9 cellular contexts compared by ENCODE assay signal in genomic region chr4:23945521-23946017, GRCh38. TPM values are rescaled to one million over a fixed set of nuclear protein-coding genes. Genes with fewer than 3 reads are reported as not detected.
A peak's percentile ranks its signal among the peaks of the same experiment; 100 is the strongest.
DNase-seq lines count a peak whose midpoint lies in the region; TF ChIP-seq lines count a peak whose summit lies in the region.
"Had no signal": no experiment of that assay in that cellular context is flagged by ENCODE, and none has a peak within 500 bp of the region (broad histone marks: within the 10 kb centered on the region; RNA-seq: fewer than 3 reads in every experiment).

No MANE protein-coding gene starts in this region.

- no peak overlapping the region for H2AK5ac ChIP-seq in H9 (ENCODE audit: insufficient read length, low read length)

- no peak overlapping the region for H3T11ph ChIP-seq in H9 (ENCODE audit: low read length)

- no peak overlapping the region for H2BK120ac ChIP-seq in H9 (ENCODE audit: low read depth, low read length, poor library complexity, severe bottlenecking)

- no peak overlapping the region for H4K5ac ChIP-seq in H9 (ENCODE audit: insufficient read length, low read depth, low read length)

- H2BK15ac ChIP-seq in H9 (ENCODE audit: low read depth, low read length) = no peak overlapping the region

- no TSS peak for BruUV-seq in MCF 10A (replicated peaks; lab: Mats Ljungman, UMichigan)

- H3K27me3 Mint-ChIP-seq in MCF 10A (ENCODE audit: insufficient read depth, unreplicated experiment) = no peaks in the 10 kb centered on the region
- H3K27me3 Mint-ChIP-seq in H9 (ENCODE audit: low read depth) = no peaks in the 10 kb centered on the region

- H3K9me3 ChIP-seq in mesodermal cell (ENCODE audit: control insufficient read depth, low read length) = no peaks in the 10 kb centered on the region
- no peaks in the 10 kb centered on the region for H3K9me3 ChIP-seq in H9 (ENCODE audit: control insufficient read depth, low read depth, low read length)

- no peak overlapping the region for H4K8ac ChIP-seq in H9 (replicated peaks; ENCODE audit: insufficient read length, low read depth, low read length)

- H3K36me3 ChIP-seq in BJ (ENCODE audit: control insufficient read depth, insufficient read depth, low read length) (no peaks in the 10 kb centered on the region), mesodermal cell (ENCODE audit: control insufficient read depth, insufficient read depth, low read length) (no peaks in the 10 kb centered on the region)

- H2BK12ac ChIP-seq in H9 (ENCODE audit: insufficient read length, low read depth, low read length) = no peak overlapping the region

- POLR2A ChIA-PET in BJ (lab: Charles Lee) = no interaction called here
- POLR2A ChIA-PET in MCF 10A (lab: Yijun Ruan, JAX) = interaction anchor here (0.6 to 1.5 kb wide), 4 partner anchors 57 to 810 kb away, joined by 3 to 4 read pairs (median 3); no protein-coding TSS in a partner anchor

- H3K23ac ChIP-seq in H9 (ENCODE audit: insufficient read length, low read depth, low read length) = no peak overlapping the region

- TF ChIP-seq CTCF in BJ (IDR thresholded peaks at IDR 0.05; ENCODE audit: insufficient read depth, low read depth, low read length) (no peak), MCF 10A (IDR thresholded peaks at IDR 0.05; ENCODE audit: unreplicated experiment) (no peak), H9 (conservative IDR thresholded peaks at IDR 0.05) (no peak)

- no peaks in the 10 kb centered on the region for H4K20me1 ChIP-seq in H9 (ENCODE audit: control insufficient read depth, insufficient read depth, insufficient read length)

- no peaks in the 10 kb centered on the region for H3K79me2 ChIP-seq in H9 (ENCODE audit: insufficient read depth, low read length)

- no peak overlapping the region for H3K18ac ChIP-seq in H9 (ENCODE audit: insufficient read length, low read depth, low read length)

- 66 to 81% methylated on average over 4 to 6 of the region's 6 CpGs for WGBS in mesodermal cell (ENCODE audit: insufficient coverage in 2 of 2), 2 experiments
- no CpG with 5 or more reads among the region's 6 CpGs for WGBS in H9 (ENCODE audit: extremely low coverage, insufficient read length, low lambda C conversion rate)

- no peak overlapping the region for H3K9ac ChIP-seq in H9 (ENCODE audit: extremely low read depth, insufficient read length, low read length)

- intact Hi-C loops in MCF 10A (cut with micrococcal nuclease) = no loop called here

- H4K91ac ChIP-seq in H9 (ENCODE audit: insufficient read length, low read depth, low read length) = no peak overlapping the region

- no peaks in the 10 kb centered on the region for H3K27me3 ChIP-seq in BJ (ENCODE audit: control insufficient read depth, insufficient read depth, low read length)
- no peaks in the 10 kb centered on the region for H3K27me3 ChIP-seq in H9 (ENCODE audit: insufficient read depth, low read length)

- H3K4ac ChIP-seq in H9 (ENCODE audit: low read depth, low read length) = no peak overlapping the region

- CTCF ChIA-PET in BJ (lab: Yijun Ruan, JAX) = interaction anchor here (0.8 to 1.1 kb wide), 2 partner anchors 11 to 18 kb away, joined by 3 to 4 read pairs; no protein-coding TSS in a partner anchor
- CTCF ChIA-PET in MCF 10A (lab: Yijun Ruan, JAX) = no interaction called here

- no peak overlapping the region for H2AFZ ChIP-seq in H9 (ENCODE audit: low read length)

- H3K14ac ChIP-seq in H9 (ENCODE audit: insufficient read depth, low read length) = no peak overlapping the region

- no peaks in the 10 kb centered on the region for H3K23me2 ChIP-seq in H9 (ENCODE audit: insufficient read length, low read depth, low read length, poor library complexity, severe bottlenecking)

- H3K56ac ChIP-seq in H9 (ENCODE audit: insufficient read length, low read depth, low read length) = no peak overlapping the region

- H3K9me3 Mint-ChIP-seq in MCF 10A (ENCODE audit: unreplicated experiment) = no peaks in the 10 kb centered on the region
- no peaks in the 10 kb centered on the region for H3K9me3 Mint-ChIP-seq in H9

- H3K4me1 ChIP-seq in mesodermal cell (ENCODE audit: control insufficient read depth, insufficient read depth, low read length, poor library complexity, severe bottlenecking) (peaks cover 21% of the 10 kb centered on the region), H9 (ENCODE audit: insufficient read depth, low read length) (peaks cover 5% of the 10 kb centered on the region; the same call in 1 of the 2 replicates)

- H3K4me3 ChIP-seq in BJ (ENCODE audit: low read depth, low read length) = no peak overlapping the region
- H3K4me3 ChIP-seq in mesodermal cell (ENCODE audit: extremely low read depth, insufficient read depth, low read length, poor library complexity, severe bottlenecking) = no peak overlapping the region

- H3K4me2 ChIP-seq in H9 (ENCODE audit: insufficient read depth, insufficient read length, low read length) = no peak overlapping the region

- peaks cover 35% of the 10 kb centered on the region for H3K4me1 Mint-ChIP-seq in MCF 10A (ENCODE audit: insufficient read depth, unreplicated experiment)
- peaks cover 20 to 22% of the 10 kb centered on the region in 2 experiments for H3K4me1 Mint-ChIP-seq in H9

- H3K79me1 ChIP-seq in H9 (ENCODE audit: insufficient read depth, low read depth, low read length, poor library complexity, severe bottlenecking) = no peaks in the 10 kb centered on the region

- no peak overlapping the region for H2BK20ac ChIP-seq in H9 (ENCODE audit: low read depth, low read length, poor library complexity, severe bottlenecking)

- H3K27ac ChIP-seq in mesodermal cell (ENCODE audit: low read depth, low read length, severe bottlenecking) = peak overlapping the region; percentile 95
- no peak overlapping the region for H3K27ac ChIP-seq in H9 (ENCODE audit: insufficient read length, low read depth, low read length)

- no peak overlapping the region for H3K4me3 Mint-ChIP-seq in MCF 10A (ENCODE audit: unreplicated experiment)
- no peak overlapping the region for H3K4me3 Mint-ChIP-seq in H9

- H2BK5ac ChIP-seq in H9 (ENCODE audit: insufficient read length, low read length) = no peak overlapping the region

- H3K27ac Mint-ChIP-seq in MCF 10A (ENCODE audit: low read depth, unreplicated experiment) = peak overlapping the region; percentile 57
- H3K27ac Mint-ChIP-seq in H9 = no peak overlapping the region

- peak; percentile 26 for DNase-seq in BJ (ENCODE audit: low read depth)
- peak; percentile 96 to 99 for DNase-seq in Kasumi-1 (lab: John Stamatoyannopoulos, UW)
- DNase-seq in MCF 10A (ENCODE audit: unreplicated experiment) = peak; percentile 65
- no peak for DNase-seq in H9
- DNase-seq in activated naive CD4-positive, alpha-beta T cell (lab: John Stamatoyannopoulos, UW) = no peak
- no peak for DNase-seq in dermis blood vessel endothelial cell
- DNase-seq in mesenteric fat pad (ENCODE audit: low spot score) = no peak
- DNase-seq: DMS79 treated with DMSO at 0.1 percent for 48 hours had no signal

- H3K36me3 Mint-ChIP-seq in MCF 10A (ENCODE audit: insufficient read depth, unreplicated experiment) = no peaks in the 10 kb centered on the region
- no peaks in the 10 kb centered on the region for H3K36me3 Mint-ChIP-seq in H9 (ENCODE audit: insufficient read depth in 1 of 3, low read depth in 3 of 3)

RNA-seq across cellular contexts. Expression of gene PPARGC1A, which starts 55.7 kb away (rescaled TPM):
- 0.09 and 0.11 TPM in 2 replicates for polyA plus RNA-seq in BJ (2011; rRNA removed)
- 0.09 TPM in 1 of 2 replicates, not detected in the other for polyA minus RNA-seq in BJ (2011; rRNA and poly(A)+ RNA removed)
- total RNA-seq in MCF 10A (2022) (0.12 and 0.49 TPM in 2 replicates), H9 (2021) (1.2 and 1.7 TPM in 2 replicates), dermis blood vessel endothelial cell (1.4 and 1.5 TPM in 2 replicates), mesenteric fat pad (9.7 TPM)
- polyA plus RNA-seq in mesodermal cell (2013, experiment 1 of 2) = 1.5 TPM
- 1.9 TPM for polyA plus RNA-seq in mesodermal cell (2013, experiment 2 of 2)

Comparison
In these comparisons a context has a peak if more than half of its experiments do, and no peak if none do; other contexts are left out.
1. DNase-seq: peak in BJ (single experiment), Kasumi-1 (2 of 2) and MCF 10A (single experiment); none in H9 (single experiment), activated naive CD4-positive, alpha-beta T cell (0 of 4), dermis blood vessel endothelial cell (single experiment) and mesenteric fat pad (single experiment).